Comparison of ENCODE assay signal across 8 cellular contexts in genomic region chr19:20039203-20039723, GRCh38. TPM values are rescaled to one million over a fixed set of nuclear protein-coding genes. Genes with fewer than 3 reads are reported as not detected.
DNase-seq lines count a peak whose midpoint lies in the region; ATAC-seq and TF ChIP-seq lines count a peak whose summit lies in the region.

ZNF682 (minus strand) TSS chr19:20039505; CDS start chr19:20039345, 160 bp downstream.

- H3K4me1 Mint-ChIP-seq in mesothelial cell of epicardium = peaks cover 16% of the 10 kb centered on the region

- peaks cover 1% of the 10 kb centered on the region for H3K36me3 Mint-ChIP-seq in mesothelial cell of epicardium

- H3K27ac Mint-ChIP-seq in mesothelial cell of epicardium = peak within 1 kb of the TSS; percentile 98

- H3K27me3 Mint-ChIP-seq in mesothelial cell of epicardium (ENCODE audit: low read depth) = no peaks in the 10 kb centered on the region

- peak; percentile 99 for ATAC-seq in HG03280 (IDR thresholded peaks at IDR 0.05; ENCODE audit: unreplicated experiment)

- in situ Hi-C loops in GM18951 (cut with MboI; ENCODE audit: low sequenced_read_pairs, unreplicated experiment) = no loop called here

- TF ChIP-seq POLR2A in GM18951 (IDR thresholded peaks at IDR 0.05; ENCODE audit: extremely low read depth, insufficient read depth, insufficient read length) = peak; percentile 29

- no peak for TF ChIP-seq CTCF in mesothelial cell of epicardium (IDR thresholded peaks at IDR 0.05; ENCODE audit: unreplicated experiment)

- H3K9me3 Mint-ChIP-seq in mesothelial cell of epicardium = no peaks in the 10 kb centered on the region

- H3K4me3 Mint-ChIP-seq in mesothelial cell of epicardium = peak within 1 kb of the TSS; percentile 96

- DNase-seq in AG08395 (ENCODE audit: low spot score) (peak; percentile 99), NCI-H748 treated with DMSO at 0.1 percent for 48 hours (lab: John Stamatoyannopoulos, UW) (peak; percentile 90), epidermal melanocyte (ENCODE audit: insufficient read length, low spot score) (peak; percentile 92), mesothelial cell of epicardium (ENCODE audit: low spot score in 2 of 2, unreplicated experiment in 2 of 2) (peak; percentile 94 to 97)
- peak; percentile 93 for DNase-seq in activated CD8-positive, alpha-beta memory T cell treated with anti-CD3 and anti-CD28 coated beads, Interleukin-2, amount 50 U/mL, for 48 hours
- DNase-seq in stimulated activated CD8-positive, alpha-beta memory T cell treated with anti-CD3 and anti-CD28 coated beads, Interleukin-15, amount 100 ng/mL, for 24 hours (ENCODE audit: low read depth) = peak; percentile 70

RNA-seq across cellular contexts. Expression of gene ZNF682, which starts in this region (rescaled TPM):
- total RNA-seq in mesothelial cell of epicardium = 11.0 to 13.6 TPM (median 13.0 TPM) in 3 replicates

Comparison
In these comparisons a context has a peak if more than half of its experiments do, and no peak if none do; other contexts are left out.
1. Peak in every context shown above with its lines: DNase-seq and ATAC-seq.